Comparison of ENCODE assay signal across 8 cellular contexts in the genomic region with DNA sequence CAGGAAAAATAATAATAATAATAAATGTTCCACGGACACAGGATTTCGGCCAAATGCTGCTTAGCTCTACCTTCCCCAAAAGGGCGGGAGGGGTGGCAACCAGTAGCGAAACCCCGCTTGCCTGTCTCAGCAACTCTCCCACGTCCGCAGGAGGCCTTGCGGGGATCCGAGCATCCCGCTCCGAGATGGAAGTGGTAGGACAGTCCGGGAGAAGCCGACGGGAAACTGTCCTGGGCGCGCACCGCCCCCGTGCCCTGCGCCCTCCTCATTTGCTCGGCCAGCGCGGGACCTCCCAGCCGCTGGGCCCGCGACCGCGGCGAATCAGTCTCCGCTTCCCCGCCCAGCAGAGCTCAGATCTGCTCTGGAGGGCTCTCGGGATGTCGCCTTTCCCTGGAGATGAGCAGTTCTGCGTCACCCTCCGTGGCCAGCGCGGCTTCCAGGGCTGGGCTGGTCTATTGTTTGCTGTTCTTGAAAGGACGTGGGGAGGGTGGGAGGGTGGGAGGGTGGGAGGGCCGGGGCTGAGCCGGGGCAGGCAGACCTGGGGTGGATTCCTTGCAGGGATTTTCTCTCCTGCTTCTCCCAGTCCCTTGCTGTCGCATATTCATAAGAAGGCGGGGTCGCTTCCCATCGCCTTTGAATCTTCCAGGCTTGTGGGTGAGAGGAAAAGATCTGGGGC.
DNase-seq lines count a peak whose midpoint lies in the region; ATAC-seq and TF ChIP-seq lines count a peak whose summit lies in the region.

No MANE protein-coding gene starts in this region.

- CTCF ChIA-PET in HEK293 (lab: Yijun Ruan, JAX), result interaction anchor here (0.6 kb wide), 1 partner anchor 8 kb away, joined by 3 read pairs; no protein-coding TSS in a partner anchor

- peaks cover 34% of the 10 kb centered on the region for H3K27me3 ChIP-seq in iPS-15b (ENCODE audit: control insufficient read depth, insufficient read depth, low read length)

- POLR2A ChIA-PET in HEK293 (lab: Yijun Ruan, JAX), result interaction anchor here (0.5 to 0.6 kb wide), 3 partner anchors 23 to 1206 kb away, joined by 4 read pairs; no protein-coding TSS in a partner anchor

- peaks cover 10% of the 10 kb centered on the region for H3K9me3 Mint-ChIP-seq in stimulated activated memory B cell treated with anti-CD40 and anti-IgM and Interleukin-4, amounts not matched to agents 10 μg/mL and 1 μg/mL and 100 μg/mL, for 72 hours

- H3K4me1 Mint-ChIP-seq in stimulated activated memory B cell treated with anti-CD40 and anti-IgM and Interleukin-4, amounts not matched to agents 10 μg/mL and 1 μg/mL and 100 μg/mL, for 72 hours, result peaks cover 7% of the 10 kb centered on the region

- ATAC-seq in stimulated activated memory B cell treated with anti-CD40 and anti-IgM and Interleukin-4, amounts not matched to agents 10 μg/mL and 1 μg/mL and 100 μg/mL, for 72 hours, result peak; percentile 8
- ATAC-seq in HG03521 (IDR thresholded peaks at IDR 0.05; ENCODE audit: unreplicated experiment), result no peak
- no peak for ATAC-seq in GM18519 (IDR thresholded peaks at IDR 0.05; ENCODE audit: low FRiP score, unreplicated experiment)

- H3K4me3 ChIP-seq in HEK293 (ENCODE audit: low read depth, low read length) (peak overlapping the region; percentile 55), WI38 (ENCODE audit: low read depth, low read length) (peak overlapping the region; percentile 43), iPS-15b (ENCODE audit: low read depth, low read length) (peak overlapping the region; percentile 71)

- H3K27ac ChIP-seq in HEK293 (ENCODE audit: extremely low read depth, low read depth, low read length), result no peak overlapping the region

- H3K4me3 Mint-ChIP-seq in stimulated activated memory B cell treated with anti-CD40 and anti-IgM and Interleukin-4, amounts not matched to agents 10 μg/mL and 1 μg/mL and 100 μg/mL, for 72 hours, result no peak overlapping the region

- no peak for DNase-seq in middle frontal gyrus (ENCODE audit: extremely low spot score, low spot score)
- DNase-seq in 8988T, result no peak

- no peaks in the 10 kb centered on the region for H3K4me1 ChIP-seq in HEK293 (ENCODE audit: control insufficient read depth, insufficient read depth, low read length)
- H3K4me1 ChIP-seq in iPS-15b (ENCODE audit: control insufficient read depth, insufficient read depth, low read length), result peaks cover 6% of the 10 kb centered on the region

- H3K36me3 Mint-ChIP-seq in stimulated activated memory B cell treated with anti-CD40 and anti-IgM and Interleukin-4, amounts not matched to agents 10 μg/mL and 1 μg/mL and 100 μg/mL, for 72 hours, result peaks cover 18% of the 10 kb centered on the region

- peak overlapping the region; percentile 51 for H3K9ac ChIP-seq in iPS-15b (ENCODE audit: low read depth, low read length)

- TF ChIP-seq CTCF in HEK293 (tag by site-specific recombination; IDR thresholded peaks at IDR 0.05) (no peak), WI38 (IDR thresholded peaks at IDR 0.05; ENCODE audit: low read depth, low read length) (no peak)

- H3K36me3 ChIP-seq in HEK293 (ENCODE audit: control insufficient read depth in 2 of 2, insufficient read depth in 1 of 2, low read length in 2 of 2), result no peaks in the 10 kb centered on the region
- no peaks in the 10 kb centered on the region for H3K36me3 ChIP-seq in iPS-15b (ENCODE audit: control insufficient read depth, insufficient read depth, low read length)

- H3K27me3 Mint-ChIP-seq in stimulated activated memory B cell treated with anti-CD40 and anti-IgM and Interleukin-4, amounts not matched to agents 10 μg/mL and 1 μg/mL and 100 μg/mL, for 72 hours, result peaks cover 74% of the 10 kb centered on the region

- H3K9me3 ChIP-seq in HEK293 (ENCODE audit: control insufficient read depth, insufficient read depth, low read depth, low read length), result no peaks in the 10 kb centered on the region
- no peaks in the 10 kb centered on the region for H3K9me3 ChIP-seq in iPS-15b (ENCODE audit: control insufficient read depth, insufficient read depth, low read length)

- no peak overlapping the region for H3K27ac Mint-ChIP-seq in stimulated activated memory B cell treated with anti-CD40 and anti-IgM and Interleukin-4, amounts not matched to agents 10 μg/mL and 1 μg/mL and 100 μg/mL, for 72 hours

TF ChIP-seq in HEK293, 187 proteins besides CTCF, POLR2A, EP300 and RAD21 (continues in another document):
- TF ChIP-seq RBAK (tag by site-specific recombination; IDR thresholded peaks at IDR 0.05) (no peak), ZNF19 (tag by site-specific recombination; IDR thresholded peaks at IDR 0.05; ENCODE audit: low read depth) (no peak), IKZF3 (tag by site-specific recombination; IDR thresholded peaks at IDR 0.05) (peak; percentile 44), GLIS1 (tag by site-specific recombination; IDR thresholded peaks at IDR 0.05) (peak; percentile 66), ZNF140 (tag by site-specific recombination; IDR thresholded peaks at IDR 0.05) (no peak), SCRT1 (tag by site-specific recombination; IDR thresholded peaks at IDR 0.05; ENCODE audit: borderline replicate concordance) (no peak), ZNF521 (tag by site-specific recombination; IDR thresholded peaks at IDR 0.05) (no peak), ZNF394 (tag by site-specific recombination; IDR thresholded peaks at IDR 0.05; ENCODE audit: borderline replicate concordance) (0 out of 2 replicates have a peak, but pooled peaks have one; percentile 15), ZNF335 (tag by site-specific recombination; conservative IDR thresholded peaks at IDR 0.05) (peak; percentile 65), ZNF792 (tag by site-specific recombination; IDR thresholded peaks at IDR 0.05) (no peak), ZNF629 (tag by site-specific recombination; IDR thresholded peaks at IDR 0.05) (peak; percentile 28; the same call in 1 of the 2 replicates), OSR2 (tag by site-specific recombination; IDR thresholded peaks at IDR 0.05) (no peak), SP2 (tag by site-specific recombination; IDR thresholded peaks at IDR 0.05) (peak; percentile 81), ZNF830 (tag by site-specific recombination; IDR thresholded peaks at IDR 0.05; ENCODE audit: low read depth) (no peak), ZBTB17 (tag by site-specific recombination; IDR thresholded peaks at IDR 0.05) (peak; percentile 82), SP3 (tag by site-specific recombination; IDR thresholded peaks at IDR 0.05) (peak; percentile 37; the same call in 1 of the 2 replicates), ZFHX2 (tag by site-specific recombination; conservative IDR thresholded peaks at IDR 0.05) (peak; percentile 41)
- TF ChIP-seq, protein P1, sequence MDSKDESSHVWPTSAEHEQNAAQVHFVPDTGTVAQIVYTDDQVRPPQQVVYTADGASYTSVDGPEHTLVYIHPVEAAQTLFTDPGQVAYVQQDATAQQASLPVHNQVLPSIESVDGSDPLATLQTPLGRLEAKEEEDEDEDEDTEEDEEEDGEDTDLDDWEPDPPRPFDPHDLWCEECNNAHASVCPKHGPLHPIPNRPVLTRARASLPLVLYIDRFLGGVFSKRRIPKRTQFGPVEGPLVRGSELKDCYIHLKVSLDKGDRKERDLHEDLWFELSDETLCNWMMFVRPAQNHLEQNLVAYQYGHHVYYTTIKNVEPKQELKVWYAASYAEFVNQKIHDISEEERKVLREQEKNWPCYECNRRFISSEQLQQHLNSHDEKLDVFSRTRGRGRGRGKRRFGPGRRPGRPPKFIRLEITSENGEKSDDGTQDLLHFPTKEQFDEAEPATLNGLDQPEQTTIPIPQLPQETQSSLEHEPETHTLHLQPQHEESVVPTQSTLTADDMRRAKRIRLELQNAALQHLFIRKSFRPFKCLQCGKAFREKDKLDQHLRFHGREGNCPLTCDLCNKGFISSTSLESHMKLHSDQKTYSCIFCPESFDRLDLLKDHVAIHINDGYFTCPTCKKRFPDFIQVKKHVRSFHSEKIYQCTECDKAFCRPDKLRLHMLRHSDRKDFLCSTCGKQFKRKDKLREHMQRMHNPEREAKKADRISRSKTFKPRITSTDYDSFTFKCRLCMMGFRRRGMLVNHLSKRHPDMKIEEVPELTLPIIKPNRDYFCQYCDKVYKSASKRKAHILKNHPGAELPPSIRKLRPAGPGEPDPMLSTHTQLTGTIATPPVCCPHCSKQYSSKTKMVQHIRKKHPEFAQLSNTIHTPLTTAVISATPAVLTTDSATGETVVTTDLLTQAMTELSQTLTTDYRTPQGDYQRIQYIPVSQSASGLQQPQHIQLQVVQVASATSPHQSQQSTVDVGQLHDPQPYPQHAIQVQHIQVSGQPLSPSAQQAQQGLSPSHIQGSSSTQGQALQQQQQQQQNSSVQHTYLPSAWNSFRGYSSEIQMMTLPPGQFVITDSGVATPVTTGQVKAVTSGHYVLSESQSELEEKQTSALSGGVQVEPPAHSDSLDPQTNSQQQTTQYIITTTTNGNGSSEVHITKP (tag by site-specific recombination; IDR thresholded peaks at IDR 0.05), result peak; percentile 23; the same call in 1 of the 2 replicates
- TF ChIP-seq, protein P2, sequence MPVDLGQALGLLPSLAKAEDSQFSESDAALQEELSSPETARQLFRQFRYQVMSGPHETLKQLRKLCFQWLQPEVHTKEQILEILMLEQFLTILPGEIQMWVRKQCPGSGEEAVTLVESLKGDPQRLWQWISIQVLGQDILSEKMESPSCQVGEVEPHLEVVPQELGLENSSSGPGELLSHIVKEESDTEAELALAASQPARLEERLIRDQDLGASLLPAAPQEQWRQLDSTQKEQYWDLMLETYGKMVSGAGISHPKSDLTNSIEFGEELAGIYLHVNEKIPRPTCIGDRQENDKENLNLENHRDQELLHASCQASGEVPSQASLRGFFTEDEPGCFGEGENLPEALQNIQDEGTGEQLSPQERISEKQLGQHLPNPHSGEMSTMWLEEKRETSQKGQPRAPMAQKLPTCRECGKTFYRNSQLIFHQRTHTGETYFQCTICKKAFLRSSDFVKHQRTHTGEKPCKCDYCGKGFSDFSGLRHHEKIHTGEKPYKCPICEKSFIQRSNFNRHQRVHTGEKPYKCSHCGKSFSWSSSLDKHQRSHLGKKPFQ (tag by site-specific recombination; IDR thresholded peaks at IDR 0.05), result no peak
- TF ChIP-seq, protein P3, sequence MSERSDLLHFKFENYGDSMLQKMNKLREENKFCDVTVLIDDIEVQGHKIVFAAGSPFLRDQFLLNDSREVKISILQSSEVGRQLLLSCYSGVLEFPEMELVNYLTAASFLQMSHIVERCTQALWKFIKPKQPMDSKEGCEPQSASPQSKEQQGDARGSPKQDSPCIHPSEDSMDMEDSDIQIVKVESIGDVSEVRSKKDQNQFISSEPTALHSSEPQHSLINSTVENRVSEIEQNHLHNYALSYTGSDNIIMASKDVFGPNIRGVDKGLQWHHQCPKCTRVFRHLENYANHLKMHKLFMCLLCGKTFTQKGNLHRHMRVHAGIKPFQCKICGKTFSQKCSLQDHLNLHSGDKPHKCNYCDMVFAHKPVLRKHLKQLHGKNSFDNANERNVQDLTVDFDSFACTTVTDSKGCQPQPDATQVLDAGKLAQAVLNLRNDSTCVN (tag by site-specific recombination; optimal IDR thresholded peaks at IDR 0.05), result peak; percentile 88
